ENCODE assay signal across 8 cellular contexts in genomic region chr19:56309511-56310185, GRCh38. TPM values are rescaled to one million over a fixed set of nuclear protein-coding genes. Genes with fewer than 3 reads are reported as not detected.
DNase-seq lines count a peak whose midpoint lies in the region; ATAC-seq and TF ChIP-seq lines count a peak whose summit lies in the region.

No MANE protein-coding gene starts in this region.

- H3K4me3 ChIP-seq in H7 (ENCODE audit: insufficient read depth, low read depth, low read length) (no peak overlapping the region), parathyroid adenoma (ENCODE audit: low read depth, low read length) (no peak overlapping the region)

- ATAC-seq in GM18873 (IDR thresholded peaks at IDR 0.05; ENCODE audit: low FRiP score, unreplicated experiment), result no peak
- ATAC-seq in GM19397 (IDR thresholded peaks at IDR 0.05; ENCODE audit: unreplicated experiment), result no peak

- H3K27me3 ChIP-seq in H7 (ENCODE audit: control insufficient read depth, insufficient read depth, low read length), result no peaks in the 10 kb centered on the region
- no peaks in the 10 kb centered on the region for H3K27me3 ChIP-seq in parathyroid adenoma (ENCODE audit: control insufficient read depth, insufficient read depth, low read length)

- H2AFZ ChIP-seq in parathyroid adenoma, result no peak overlapping the region

- peaks cover 4% of the 10 kb centered on the region for H3K79me2 ChIP-seq in parathyroid adenoma

- H3K4me1 ChIP-seq in parathyroid adenoma, result peaks cover 4% of the 10 kb centered on the region

- H3K36me3 ChIP-seq in H7 (replicated peaks; ENCODE audit: control insufficient read depth, insufficient read depth, low read length), result no peaks in the 10 kb centered on the region
- no peaks in the 10 kb centered on the region for H3K36me3 ChIP-seq in parathyroid adenoma (ENCODE audit: control insufficient read depth, insufficient read depth, low read length)

- DNase-seq in AML-193 (lab: John Stamatoyannopoulos, UW) (peak; percentile 58 to 64), H7 (peak; percentile 93), NOMO-1 treated with dmso at 0.1 percent for 144 hours (lab: John Stamatoyannopoulos, UW; ENCODE audit: unreplicated experiment) (peak; percentile 25), fibroblast of gingiva (ENCODE audit: low read depth) (peak; percentile 10)
- DNase-seq in activated CD8-positive, alpha-beta memory T cell treated with anti-CD3 and anti-CD28 coated beads, Interleukin-2, amount 50 U/mL, for 48 hours, result peak; percentile 86

- no peaks in the 10 kb centered on the region for H3K9me3 ChIP-seq in parathyroid adenoma (ENCODE audit: control insufficient read depth, low read length)

- no peak overlapping the region for H3K9ac ChIP-seq in parathyroid adenoma

- no peak overlapping the region for H3K27ac ChIP-seq in parathyroid adenoma

- no peak overlapping the region for H3K4me2 ChIP-seq in parathyroid adenoma (ENCODE audit: low read length)

- peak; percentile 70 for TF ChIP-seq CTCF in parathyroid adenoma (IDR thresholded peaks at IDR 0.05)

RNA-seq across cellular contexts. Expression of gene ZSCAN5A, which starts 5.0 kb away (rescaled TPM):
- total RNA-seq in H7 (2014; rRNA removed; shearing (Covaris generic)), result 6.0 and 12.9 TPM in 2 replicates

RNA-seq across cellular contexts. Expression of gene EDDM13, which starts 37.1 kb away (rescaled TPM):
- not detected in 2 replicates for total RNA-seq in H7 (2014; rRNA removed; shearing (Covaris generic))

Comparison
In these comparisons a context has a peak if more than half of its experiments do, and no peak if none do; other contexts are left out.
1. DNase-seq: peak in every context shown above with its lines; median percentile 93 in H7; 86 in activated CD8-positive, alpha-beta memory T cell treated with anti-CD3 and anti-CD28 coated beads, Interleukin-2, amount 50 U/mL, for 48 hours; 61 in AML-193; 25 in NOMO-1 treated with dmso at 0.1 percent for 144 hours; 10 in fibroblast of gingiva.